8 cellular contexts compared by ENCODE assay signal in genomic region chr1:76868154-76868882, GRCh38. TPM values are rescaled to one million over a fixed set of nuclear protein-coding genes. Genes with fewer than 3 reads are reported as not detected.
DNase-seq lines count a peak whose midpoint lies in the region; ATAC-seq, FAIRE-seq and TF ChIP-seq lines count a peak whose summit lies in the region.

No MANE protein-coding gene starts in this region.

- no peaks in the 10 kb centered on the region for H3K9me3 ChIP-seq in pancreas

- ATAC-seq in pancreas (peak; percentile 35 to 84 (median 80)), GM19395 (IDR thresholded peaks at IDR 0.05; ENCODE audit: unreplicated experiment) (no peak)

- intact Hi-C loops in activated T-helper 2 cell treated with anti-CD3 and anti-CD28 coated beads, Interferon-gamma antibody, Interleukin-2, Interleukin-4, amounts not matched to agents 10 μg/mL and 5 μg/mL and 100 μg/mL, durations not matched to agents 14 hours and 24 hours and 36 hours (cut with micrococcal nuclease), result loop anchor here (10.0 kb wide), 2 partner anchors 714 to 1734 kb away; partner anchors contain the start of gene LHX8
- intact Hi-C loops in pancreas (cut with DNase I), result no loop called here

- H3K36me3 ChIP-seq in pancreas, result no peaks in the 10 kb centered on the region

- H3K27ac ChIP-seq in pancreas, result no peak overlapping the region

- H3K27ac Mint-ChIP-seq in IgD-negative memory B cell, result no peak overlapping the region
- no peak overlapping the region for H3K27ac Mint-ChIP-seq in activated T-helper 2 cell treated with anti-CD3 and anti-CD28 coated beads, Interferon-gamma antibody, Interleukin-2, Interleukin-4, amounts not matched to agents 10 μg/mL and 5 μg/mL and 100 μg/mL, durations not matched to agents 14 hours and 24 hours and 36 hours

- no peaks in the 10 kb centered on the region for H3K36me3 Mint-ChIP-seq in IgD-negative memory B cell
- H3K36me3 Mint-ChIP-seq in activated T-helper 2 cell treated with anti-CD3 and anti-CD28 coated beads, Interferon-gamma antibody, Interleukin-2, Interleukin-4, amounts not matched to agents 10 μg/mL and 5 μg/mL and 100 μg/mL, durations not matched to agents 14 hours and 24 hours and 36 hours (ENCODE audit: low read depth), result no peaks in the 10 kb centered on the region

- no peak for FAIRE-seq in pancreas (lab: Jason Lieb, UNC)

- TF ChIP-seq CTCF in pancreas (IDR thresholded peaks at IDR 0.05), result no peak

- H3K4me3 ChIP-seq in pancreas, result peak overlapping the region in 2 of 4 donors; percentile 11 to 41

- peaks cover 0 to 8% (median 3%) of the 10 kb centered on the region in 3 donors for H3K4me1 ChIP-seq in pancreas

- 2% methylated on average over 63 to 65 of the region's 65 CpGs for WGBS in pancreas, 2 donors

- H3K27me3 Mint-ChIP-seq in IgD-negative memory B cell, result peaks cover 36% of the 10 kb centered on the region
- peaks cover 66% of the 10 kb centered on the region for H3K27me3 Mint-ChIP-seq in activated T-helper 2 cell treated with anti-CD3 and anti-CD28 coated beads, Interferon-gamma antibody, Interleukin-2, Interleukin-4, amounts not matched to agents 10 μg/mL and 5 μg/mL and 100 μg/mL, durations not matched to agents 14 hours and 24 hours and 36 hours (ENCODE audit: low read depth)

- H3K4me3 Mint-ChIP-seq in IgD-negative memory B cell, result peak overlapping the region; percentile 19 to 89 (median 78)
- peak overlapping the region; percentile 60 for H3K4me3 Mint-ChIP-seq in activated T-helper 2 cell treated with anti-CD3 and anti-CD28 coated beads, Interferon-gamma antibody, Interleukin-2, Interleukin-4, amounts not matched to agents 10 μg/mL and 5 μg/mL and 100 μg/mL, durations not matched to agents 14 hours and 24 hours and 36 hours (ENCODE audit: low read depth)

- H3K27me3 ChIP-seq in pancreas, result peaks cover 0 to 29% (median 2%) of the 10 kb centered on the region in 4 donors

- peak; percentile 63 for DNase-seq in activated effector memory CD4-positive, alpha-beta T cell treated with anti-CD3 and anti-CD28 coated beads, Interleukin-2, amount 50 U/mL, for 16 hours
- DNase-seq in activated effector memory CD4-positive, alpha-beta T cell treated with Interleukin-2 at 50 U/mL for 16 hours, result no peak
- no peak for DNase-seq in activated T-helper 2 cell treated with anti-CD3 and anti-CD28 coated beads, Interferon-gamma antibody, Interleukin-2, Interleukin-4, amounts not matched to agents 10 μg/mL and 5 μg/mL and 100 μg/mL, durations not matched to agents 14 hours and 24 hours and 36 hours (ENCODE audit: low spot score)
- DNase-seq in germinal center (ENCODE audit: low spot score) (peak; percentile 25), pancreas (peak in 3 of 6 donors; percentile 28 to 67 (median 67)), cerebellar nuclear complex (lab: John Stamatoyannopoulos, UW) (no peak)

- peaks cover 0 to 6% (median 5%) of the 10 kb centered on the region in 3 donors for H3K4me1 Mint-ChIP-seq in IgD-negative memory B cell
- H3K4me1 Mint-ChIP-seq in activated T-helper 2 cell treated with anti-CD3 and anti-CD28 coated beads, Interferon-gamma antibody, Interleukin-2, Interleukin-4, amounts not matched to agents 10 μg/mL and 5 μg/mL and 100 μg/mL, durations not matched to agents 14 hours and 24 hours and 36 hours (ENCODE audit: low read depth), result no peaks in the 10 kb centered on the region

- H3K9me3 Mint-ChIP-seq in IgD-negative memory B cell, result peaks cover 3 to 6% (median 5%) of the 10 kb centered on the region in 3 donors
- H3K9me3 Mint-ChIP-seq in activated T-helper 2 cell treated with anti-CD3 and anti-CD28 coated beads, Interferon-gamma antibody, Interleukin-2, Interleukin-4, amounts not matched to agents 10 μg/mL and 5 μg/mL and 100 μg/mL, durations not matched to agents 14 hours and 24 hours and 36 hours, result no peaks in the 10 kb centered on the region

RNA-seq across cellular contexts. Expression of gene ST6GALNAC5, which starts 1.0 kb away (rescaled TPM):
- polyA plus RNA-seq in IgD-negative memory B cell (not detected), pancreas (1 to 10 TPM in 1 of 2 donors, under 1 TPM in 1; 0.76 to 3.1 TPM)
- not detected in 2 replicates for total RNA-seq in activated T-helper 2 cell treated with anti-CD3 and anti-CD28 coated beads, Interferon-gamma antibody, Interleukin-2, Interleukin-4, amounts not matched to agents 10 μg/mL and 5 μg/mL and 100 μg/mL, durations not matched to agents 14 hours and 24 hours and 36 hours
- total RNA-seq in pancreas, result 1 to 10 TPM in 1 of 6 donors, under 1 TPM in 5; 0.20 to 2.0 (median 0.43) TPM

Comparison
In these comparisons a context has a peak if more than half of its experiments do, and no peak if none do; other contexts are left out.
1. DNase-seq: peak in activated effector memory CD4-positive, alpha-beta T cell treated with anti-CD3 and anti-CD28 coated beads, Interleukin-2, amount 50 U/mL, for 16 hours (single experiment) and germinal center (single experiment); none in activated effector memory CD4-positive, alpha-beta T cell treated with Interleukin-2 at 50 U/mL for 16 hours (single experiment), activated T-helper 2 cell treated with anti-CD3 and anti-CD28 coated beads, Interferon-gamma antibody, Interleukin-2, Interleukin-4, amounts not matched to agents 10 μg/mL and 5 μg/mL and 100 μg/mL, durations not matched to agents 14 hours and 24 hours and 36 hours (single experiment) and cerebellar nuclear complex (0 of 2).